ENCODE assay signal across 1 cellular context in the genomic region with DNA sequence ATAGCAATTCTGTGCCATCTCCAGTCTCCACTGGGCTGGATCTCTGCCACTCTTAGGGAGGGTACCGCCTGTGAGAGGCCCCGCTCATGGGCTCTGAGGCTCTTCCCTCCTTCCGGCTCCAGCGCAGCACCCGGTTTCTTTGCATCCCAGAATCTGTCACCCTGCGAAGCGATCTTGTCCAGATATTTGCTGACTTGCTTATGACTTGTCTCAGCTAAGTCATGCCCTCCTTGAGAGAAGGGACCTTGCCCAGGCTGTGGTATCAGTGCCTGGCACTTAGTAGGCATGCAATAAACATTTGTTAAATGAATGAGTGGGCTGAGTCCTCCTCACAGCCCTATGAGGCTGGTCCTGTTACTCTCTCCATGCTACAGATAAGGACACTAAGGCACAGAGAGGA.
TF ChIP-seq lines count a peak whose summit lies in the region.

No MANE protein-coding gene starts in this region.

TF ChIP-seq in HCT116, 20 proteins besides CTCF, POLR2A, EP300 and RAD21 (continued from another document):
- TF ChIP-seq, protein P1, sequence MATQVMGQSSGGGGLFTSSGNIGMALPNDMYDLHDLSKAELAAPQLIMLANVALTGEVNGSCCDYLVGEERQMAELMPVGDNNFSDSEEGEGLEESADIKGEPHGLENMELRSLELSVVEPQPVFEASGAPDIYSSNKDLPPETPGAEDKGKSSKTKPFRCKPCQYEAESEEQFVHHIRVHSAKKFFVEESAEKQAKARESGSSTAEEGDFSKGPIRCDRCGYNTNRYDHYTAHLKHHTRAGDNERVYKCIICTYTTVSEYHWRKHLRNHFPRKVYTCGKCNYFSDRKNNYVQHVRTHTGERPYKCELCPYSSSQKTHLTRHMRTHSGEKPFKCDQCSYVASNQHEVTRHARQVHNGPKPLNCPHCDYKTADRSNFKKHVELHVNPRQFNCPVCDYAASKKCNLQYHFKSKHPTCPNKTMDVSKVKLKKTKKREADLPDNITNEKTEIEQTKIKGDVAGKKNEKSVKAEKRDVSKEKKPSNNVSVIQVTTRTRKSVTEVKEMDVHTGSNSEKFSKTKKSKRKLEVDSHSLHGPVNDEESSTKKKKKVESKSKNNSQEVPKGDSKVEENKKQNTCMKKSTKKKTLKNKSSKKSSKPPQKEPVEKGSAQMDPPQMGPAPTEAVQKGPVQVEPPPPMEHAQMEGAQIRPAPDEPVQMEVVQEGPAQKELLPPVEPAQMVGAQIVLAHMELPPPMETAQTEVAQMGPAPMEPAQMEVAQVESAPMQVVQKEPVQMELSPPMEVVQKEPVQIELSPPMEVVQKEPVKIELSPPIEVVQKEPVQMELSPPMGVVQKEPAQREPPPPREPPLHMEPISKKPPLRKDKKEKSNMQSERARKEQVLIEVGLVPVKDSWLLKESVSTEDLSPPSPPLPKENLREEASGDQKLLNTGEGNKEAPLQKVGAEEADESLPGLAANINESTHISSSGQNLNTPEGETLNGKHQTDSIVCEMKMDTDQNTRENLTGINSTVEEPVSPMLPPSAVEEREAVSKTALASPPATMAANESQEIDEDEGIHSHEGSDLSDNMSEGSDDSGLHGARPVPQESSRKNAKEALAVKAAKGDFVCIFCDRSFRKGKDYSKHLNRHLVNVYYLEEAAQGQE (IDR thresholded peaks at IDR 0.05; ENCODE audit: low read depth): no peak
- TF ChIP-seq ELF1 (IDR thresholded peaks at IDR 0.05; ENCODE audit: borderline replicate concordance, low read depth) (no peak), TCF7L2 (IDR thresholded peaks at IDR 0.05; ENCODE audit: borderline replicate concordance, extremely low read depth, insufficient read depth, insufficient read length) (no peak), JUND (IDR thresholded peaks at IDR 0.05) (no peak), CEBPB (IDR thresholded peaks at IDR 0.05; ENCODE audit: low read depth) (no peak), FOSL1 (IDR thresholded peaks at IDR 0.05; ENCODE audit: low read depth) (no peak), SRF (IDR thresholded peaks at IDR 0.05; ENCODE audit: low read depth) (no peak), EZH2phosphoT487 (IDR thresholded peaks at IDR 0.05; ENCODE audit: borderline replicate concordance) (no peak), CBX3 (IDR thresholded peaks at IDR 0.05; ENCODE audit: low read depth) (no peak), EGR1 (IDR thresholded peaks at IDR 0.05; ENCODE audit: low read depth) (no peak), ATF3 (IDR thresholded peaks at IDR 0.05) (no peak), ZFX (IDR thresholded peaks at IDR 0.05) (no peak), EZH2 (IDR thresholded peaks at IDR 0.05) (no peak), SP1 (IDR thresholded peaks at IDR 0.05; ENCODE audit: low read depth) (no peak), ZBTB33 (IDR thresholded peaks at IDR 0.05; ENCODE audit: extremely low read depth, insufficient replicate concordance, low read length) (no peak)
- TF ChIP-seq, protein P2, sequence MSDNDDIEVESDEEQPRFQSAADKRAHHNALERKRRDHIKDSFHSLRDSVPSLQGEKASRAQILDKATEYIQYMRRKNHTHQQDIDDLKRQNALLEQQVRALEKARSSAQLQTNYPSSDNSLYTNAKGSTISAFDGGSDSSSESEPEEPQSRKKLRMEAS (IDR thresholded peaks at IDR 0.05): no peak
